Comparison of ENCODE assay signal across 27 cellular contexts in genomic region chr3:62295571-62295970, GRCh38.
"Had no signal": no experiment of that assay in that cellular context is flagged by ENCODE, and none has a peak within 500 bp of the region (broad histone marks: within the 10 kb centered on the region; RNA-seq: fewer than 3 reads in every experiment).

No MANE protein-coding gene starts in this region.

- H3K9me3 Mint-ChIP-seq: stimulated activated effector memory CD8-positive, alpha-beta T cell treated with anti-CD3 and anti-CD28 coated beads, Interleukin-12 subunit alpha, Interleukin-12 subunit beta, amount 100 ng/mL, for 72 hours; stimulated activated memory B cell treated with anti-CD40 and anti-IgM and Interleukin-4, amounts not matched to agents 10 μg/mL and 1 μg/mL and 100 μg/mL, for 72 hours; stimulated activated naive B cell treated with anti-CD40 and anti-IgM and Interleukin-4, amounts not matched to agents 10 μg/mL and 1 μg/mL and 100 μg/mL, for 72 hours; stimulated activated naive CD8-positive, alpha-beta T cell treated with anti-CD3 and anti-CD28 coated beads, Interleukin-15, amount 100 ng/mL, for 72 hours; stimulated activated naive CD8-positive, alpha-beta T cell treated with anti-CD3 and anti-CD28 coated beads, Interleukin-15, Interleukin-2, amounts not matched to agents 100 ng/mL and 50 ng/mL, for 24 hours; type B pancreatic cell had no signal

- H3K9me3 ChIP-seq: stomach, suprapubic skin, testis, thoracic aorta, thyroid gland, tibial nerve, transverse colon, upper lobe of left lung, upper lobe of right lung, uterus, vagina had no signal

- H3K36me3 ChIP-seq: suprapubic skin, uterus, vagina had no signal

- H3K36me3 Mint-ChIP-seq: stimulated activated effector memory CD8-positive, alpha-beta T cell treated with anti-CD3 and anti-CD28 coated beads, Interleukin-12 subunit alpha, Interleukin-12 subunit beta, amount 100 ng/mL, for 72 hours; stimulated activated memory B cell treated with anti-CD40 and anti-IgM and Interleukin-4, amounts not matched to agents 10 μg/mL and 1 μg/mL and 100 μg/mL, for 72 hours; stimulated activated naive B cell treated with anti-CD40 and anti-IgM and Interleukin-4, amounts not matched to agents 10 μg/mL and 1 μg/mL and 100 μg/mL, for 72 hours had no signal

- H3K27ac ChIP-seq: stomach, suprapubic skin, testis, thoracic aorta, thyroid gland, tibial nerve, transverse colon, upper lobe of left lung, upper lobe of right lung, uterus, vagina had no signal

- H3K4me1 ChIP-seq: stomach, suprapubic skin, testis, thyroid gland, tibial nerve, transverse colon, upper lobe of left lung, upper lobe of right lung, uterus, vagina had no signal

- H3K27me3 ChIP-seq: stomach, suprapubic skin, testis, thyroid gland, tibial nerve, transverse colon, upper lobe of left lung, upper lobe of right lung, uterus, vagina had no signal

- H3K4me3 ChIP-seq: stomach, suprapubic skin, testis, thoracic aorta, thyroid gland, tibial nerve, transverse colon, upper lobe of left lung, upper lobe of right lung, uterus, vagina had no signal

- ATAC-seq: stimulated activated effector memory CD8-positive, alpha-beta T cell treated with anti-CD3 and anti-CD28 coated beads, Interleukin-12 subunit alpha, Interleukin-12 subunit beta, amount 100 ng/mL, for 72 hours; stimulated activated memory B cell treated with anti-CD40 and anti-IgM and Interleukin-4, amounts not matched to agents 10 μg/mL and 1 μg/mL and 100 μg/mL, for 72 hours; stimulated activated naive B cell treated with anti-CD40 and anti-IgM and Interleukin-4, amounts not matched to agents 10 μg/mL and 1 μg/mL and 100 μg/mL, for 72 hours; stimulated activated naive CD8-positive, alpha-beta T cell treated with anti-CD3 and anti-CD28 coated beads, Interleukin-15, amount 100 ng/mL, for 72 hours; stimulated activated naive CD8-positive, alpha-beta T cell treated with anti-CD3 and anti-CD28 coated beads, Interleukin-15, Interleukin-2, amounts not matched to agents 100 U/mL and 50 U/mL, for 24 hours; upper lobe of right lung had no signal

- H3K27me3 Mint-ChIP-seq: stimulated activated memory B cell treated with anti-CD40 and anti-IgM and Interleukin-4, amounts not matched to agents 10 μg/mL and 1 μg/mL and 100 μg/mL, for 72 hours; stimulated activated naive CD8-positive, alpha-beta T cell treated with anti-CD3 and anti-CD28 coated beads, Interleukin-15, amount 100 ng/mL, for 72 hours; type B pancreatic cell had no signal

- H3K4me3 Mint-ChIP-seq: stimulated activated effector memory CD8-positive, alpha-beta T cell treated with anti-CD3 and anti-CD28 coated beads, Interleukin-12 subunit alpha, Interleukin-12 subunit beta, amount 100 ng/mL, for 72 hours; stimulated activated memory B cell treated with anti-CD40 and anti-IgM and Interleukin-4, amounts not matched to agents 10 μg/mL and 1 μg/mL and 100 μg/mL, for 72 hours; stimulated activated naive B cell treated with anti-CD40 and anti-IgM and Interleukin-4, amounts not matched to agents 10 μg/mL and 1 μg/mL and 100 μg/mL, for 72 hours; stimulated activated naive CD8-positive, alpha-beta T cell treated with anti-CD3 and anti-CD28 coated beads, Interleukin-15, amount 100 ng/mL, for 72 hours; stimulated activated naive CD8-positive, alpha-beta T cell treated with anti-CD3 and anti-CD28 coated beads, Interleukin-15, Interleukin-2, amounts not matched to agents 100 ng/mL and 50 ng/mL, for 24 hours; type B pancreatic cell had no signal

- H3K4me1 Mint-ChIP-seq: stimulated activated effector memory CD8-positive, alpha-beta T cell treated with anti-CD3 and anti-CD28 coated beads, Interleukin-12 subunit alpha, Interleukin-12 subunit beta, amount 100 ng/mL, for 72 hours; stimulated activated memory B cell treated with anti-CD40 and anti-IgM and Interleukin-4, amounts not matched to agents 10 μg/mL and 1 μg/mL and 100 μg/mL, for 72 hours; stimulated activated naive B cell treated with anti-CD40 and anti-IgM and Interleukin-4, amounts not matched to agents 10 μg/mL and 1 μg/mL and 100 μg/mL, for 72 hours; stimulated activated naive CD8-positive, alpha-beta T cell treated with anti-CD3 and anti-CD28 coated beads, Interleukin-15, amount 100 ng/mL, for 72 hours had no signal

- H3K27ac Mint-ChIP-seq: stimulated activated effector memory CD8-positive, alpha-beta T cell treated with anti-CD3 and anti-CD28 coated beads, Interleukin-12 subunit alpha, Interleukin-12 subunit beta, amount 100 ng/mL, for 72 hours; stimulated activated memory B cell treated with anti-CD40 and anti-IgM and Interleukin-4, amounts not matched to agents 10 μg/mL and 1 μg/mL and 100 μg/mL, for 72 hours; stimulated activated naive B cell treated with anti-CD40 and anti-IgM and Interleukin-4, amounts not matched to agents 10 μg/mL and 1 μg/mL and 100 μg/mL, for 72 hours; stimulated activated naive CD8-positive, alpha-beta T cell treated with anti-CD3 and anti-CD28 coated beads, Interleukin-15, amount 100 ng/mL, for 72 hours; stimulated activated naive CD8-positive, alpha-beta T cell treated with anti-CD3 and anti-CD28 coated beads, Interleukin-15, Interleukin-2, amounts not matched to agents 100 ng/mL and 50 ng/mL, for 24 hours; type B pancreatic cell had no signal

- DNase-seq: stimulated activated CD4-positive, alpha-beta T cell treated with anti-CD3 and anti-CD28 coated beads, Interleukin-2, amount 100 ng/mL, for 48 hours; stimulated activated CD4-positive, alpha-beta T cell treated with anti-CD3 and anti-CD28 coated beads, Interleukin-4, amount 100 ng/mL, for 1 hour; stimulated activated CD4-positive, alpha-beta T cell treated with anti-CD3 and anti-CD28 coated beads, Interleukin-4, amount 100 ng/mL, for 24 hours; stimulated activated CD4-positive, alpha-beta T cell treated with anti-CD3 and anti-CD28 coated beads, Interleukin-4, amount 100 ng/mL, for 4 hours; stimulated activated CD8-positive, alpha-beta memory T cell treated with anti-CD3 and anti-CD28 coated beads, Interleukin-4, amount 100 ng/mL, for 48 hours; stimulated activated naive B cell treated with anti-CD40 and anti-IgM and Interleukin-4, amounts not matched to agents 10 μg/mL and 1 μg/mL and 100 μg/mL, for 72 hours; stimulated activated naive CD4-positive, alpha-beta T cell; stimulated activated naive CD4-positive, alpha-beta T cell treated with Interleukin-2 at 50 U/mL for 16 hours; stimulated activated naive CD8-positive, alpha-beta T cell treated with anti-CD3 and anti-CD28 coated beads, Interleukin-15, amount 100 ng/mL, for 72 hours; stimulated activated naive CD8-positive, alpha-beta T cell treated with anti-CD3 and anti-CD28 coated beads, Interleukin-15, Interleukin-2, amounts not matched to agents 100 U/mL and 50 U/mL, for 24 hours; stomach; substantia nigra; testis; thyroid gland; transverse colon; trophoblast cell; upper lobe of left lung; upper lobe of right lung; uterus had no signal
